ENCODE assay signal across 7 cellular contexts in genomic region chr4:705278-706082, GRCh38. TPM values are rescaled to one million over a fixed set of nuclear protein-coding genes. Genes with fewer than 3 reads are reported as not detected.
DNase-seq lines count a peak whose midpoint lies in the region; ATAC-seq and TF ChIP-seq lines count a peak whose summit lies in the region.

Gene PCGF3 (plus strand): TSS chr4:705832. CDS start chr4:733681, 27,849 bp downstream.

- DNase-seq in NCI-H2081 treated with DMSO at 0.1 percent for 48 hours (lab: John Stamatoyannopoulos, UW) = peak; percentile 62
- peak; percentile 98 for DNase-seq in T1000 (lab: John Stamatoyannopoulos, UW)
- DNase-seq in astrocyte of the hippocampus (ENCODE audit: low read depth, low spot score) = peak; percentile 99
- peak; percentile 99 for DNase-seq in hepatocyte (ENCODE audit: low spot score)
- DNase-seq in retinal pigment epithelial cell (ENCODE audit: low read depth) = peak; percentile 66

- no peaks in the 10 kb centered on the region for H3K9me3 ChIP-seq in hepatocyte (ENCODE audit: low read depth)

- peak within 1 kb of the TSS; percentile 60 for H2AFZ ChIP-seq in hepatocyte

- peaks cover 48% of the 10 kb centered on the region for H3K79me2 ChIP-seq in hepatocyte

- peak within 1 kb of the TSS; percentile 98 for H3K4me3 ChIP-seq in hepatocyte
- peak within 1 kb of the TSS; percentile 82 for H3K4me3 ChIP-seq in retinal pigment epithelial cell (ENCODE audit: low read length)

- no peaks in the 10 kb centered on the region for H3K9me2 ChIP-seq in hepatocyte (replicated peaks; ENCODE audit: insufficient read depth)

- H3K27me3 ChIP-seq in hepatocyte = no peaks in the 10 kb centered on the region

- 14% methylated on average over 19 of the region's 82 CpGs for WGBS in hepatocyte (ENCODE audit: low lambda C conversion rate, missing lambda C conversion rate)

- peaks cover 34% of the 10 kb centered on the region for H4K20me1 ChIP-seq in hepatocyte (ENCODE audit: insufficient read depth, poor library complexity, severe bottlenecking)

- peak within 1 kb of the TSS; percentile 61 for H3K27ac ChIP-seq in hepatocyte

- H3K4me1 ChIP-seq in hepatocyte (ENCODE audit: insufficient read depth) = peaks cover 18% of the 10 kb centered on the region

- H3K36me3 ChIP-seq in hepatocyte (replicated peaks; ENCODE audit: insufficient read depth, low read depth) = no peaks in the 10 kb centered on the region

- peak within 1 kb of the TSS; percentile 96 for H3K4me2 ChIP-seq in hepatocyte

- ATAC-seq in GM18519 (IDR thresholded peaks at IDR 0.05; ENCODE audit: low FRiP score, unreplicated experiment) (peak; percentile 79), HG03045 (IDR thresholded peaks at IDR 0.05; ENCODE audit: unreplicated experiment) (peak; percentile 93)

- no peak for TF ChIP-seq CTCF in hepatocyte (IDR thresholded peaks at IDR 0.05; ENCODE audit: poor library complexity)
- TF ChIP-seq CTCF in retinal pigment epithelial cell (conservative IDR thresholded peaks at IDR 0.05; ENCODE audit: low read depth, low read length) = no peak

RNA-seq across cellular contexts. Expression of gene PCGF3, which starts in this region (rescaled TPM):
- 43.5 and 43.9 TPM in 2 replicates for total RNA-seq in hepatocyte
- 21.5 and 21.8 TPM in 2 replicates for polyA plus RNA-seq in hepatocyte

Comparison
In these comparisons a context has a peak if more than half of its experiments do, and no peak if none do; other contexts are left out.
1. Peak in every context shown above with its lines: DNase-seq, ATAC-seq, H3K4me3 ChIP-seq and H3K27ac ChIP-seq.